In genomic region chr10:23779287-23779686, GRCh38 we compare ENCODE assay signal across 25 cellular contexts.
"Had no signal": no experiment of that assay in that cellular context is flagged by ENCODE, and none has a peak within 500 bp of the region (broad histone marks: within the 10 kb centered on the region; RNA-seq: fewer than 3 reads in every experiment).

No MANE protein-coding gene starts in this region.

- H3K27ac ChIP-seq: gastrocnemius medialis, lower lobe of right lung, neural progenitor cell, parathyroid adenoma, psoas muscle, spleen, tibial nerve, WERI-Rb-1 had no signal

- H3K4me1 ChIP-seq: gastrocnemius medialis, lower lobe of right lung, parathyroid adenoma, psoas muscle, spleen, tibial nerve had no signal

- H3K79me2 ChIP-seq: parathyroid adenoma had no signal

- H2AFZ ChIP-seq: neural progenitor cell, parathyroid adenoma had no signal

- ATAC-seq: activated CD4-positive, CD25-positive, alpha-beta regulatory T cell treated with anti-CD3 and anti-CD28 coated beads, Interleukin-2, amount 50 U/mL, for 24 hours; gastrocnemius medialis; left lobe of liver; lower lobe of right lung; natural killer cell; psoas muscle; right cardiac atrium had no signal

- DNase-seq: activated CD4-positive, alpha-beta memory T cell treated with anti-CD3 and anti-CD28 coated beads for 36 hours; activated CD4-positive, alpha-beta T cell treated with anti-CD3 and anti-CD28 coated beads for 48 hours; activated CD8-positive, alpha-beta memory T cell treated with anti-CD3 and anti-CD28 coated beads, Interleukin-2, amount 50 U/mL, for 4 hours; activated gamma-delta T cell; activated naive CD4-positive, alpha-beta T cell treated with anti-CD3 and anti-CD28 coated beads, Interleukin-2, amount 50 U/mL, for 16 hours; activated T-cell treated with anti-CD3 and anti-CD28 coated beads, Interleukin-2, amount 50 U/mL, for 24 hours; amniotic stem cell; erythroblast; gastrocnemius medialis; hippocampal formation; kidney; lower lobe of right lung; natural killer cell; occipital lobe; psoas muscle; right cardiac atrium; spleen; stimulated activated naive CD4-positive, alpha-beta T cell; T-helper 9 cell; WERI-Rb-1 had no signal

- H3K27me3 ChIP-seq: gastrocnemius medialis, neural progenitor cell, spleen, tibial nerve had no signal

- H3K4me3 ChIP-seq: gastrocnemius medialis, lower lobe of right lung, neural progenitor cell, psoas muscle, spleen, tibial nerve had no signal

- H3K9me3 ChIP-seq: gastrocnemius medialis, lower lobe of right lung, psoas muscle, spleen, tibial nerve had no signal

- H3K9ac ChIP-seq: neural progenitor cell, parathyroid adenoma had no signal

- H3K4me2 ChIP-seq: neural progenitor cell had no signal

- H3K36me3 ChIP-seq: gastrocnemius medialis, lower lobe of right lung, neural progenitor cell, spleen, tibial nerve, WERI-Rb-1 had no signal
